In genomic region chr17:82167028-82167427, GRCh38 we compare ENCODE assay signal across 20 cellular contexts. TPM values are rescaled to one million over a fixed set of nuclear protein-coding genes. Genes with fewer than 3 reads are reported as not detected.
A peak's percentile ranks its signal among the peaks of the same experiment; 100 is the strongest.
DNase-seq lines count a peak whose midpoint lies in the region; ATAC-seq and TF ChIP-seq lines count a peak whose summit lies in the region.
"Had no signal": no experiment of that assay in that cellular context is flagged by ENCODE, and none has a peak within 500 bp of the region (broad histone marks: within the 10 kb centered on the region; RNA-seq: fewer than 3 reads in every experiment).

No MANE protein-coding gene starts in this region.

- H3K27me3 ChIP-seq in gastroesophageal sphincter = no peaks in the 10 kb centered on the region
- H3K27me3 ChIP-seq: BE2C had no signal

- no peak for DNase-seq in activated naive CD4-positive, alpha-beta T cell treated with anti-CD3 and anti-CD28 coated beads, Interleukin-2, amount 50 U/mL, for 72 hours (ENCODE audit: low spot score in 2 of 2)
- DNase-seq in activated naive CD4-positive, alpha-beta T cell (lab: John Stamatoyannopoulos, UW) = no peak
- DNase-seq in stimulated activated effector memory CD8-positive, alpha-beta T cell treated with anti-CD3 and anti-CD28 coated beads, Interleukin-12 subunit alpha, Interleukin-12 subunit beta, amount 100 ng/mL, for 72 hours (ENCODE audit: low spot score in 2 of 2) = no peak
- DNase-seq in NOMO-1 (lab: John Stamatoyannopoulos, UW; ENCODE audit: unreplicated experiment in 2 of 2) = no peak
- no peak for DNase-seq in stimulated activated CD8-positive, alpha-beta memory T cell treated with anti-CD3 and anti-CD28 coated beads, Interleukin-4, amount 100 ng/mL, for 48 hours
- DNase-seq: ACHN; BE2C; Calu3; CD8-positive, alpha-beta T cell; DMS79 treated with DMSO at 0.1 percent for 48 hours; GF-D8; HCEC 1CT; HFFc6 had no signal

- H3K4me3 ChIP-seq in HEK293 (ENCODE audit: low read depth, low read length) (no peak overlapping the region), gastroesophageal sphincter (no peak overlapping the region)
- H3K4me3 ChIP-seq: GM12878, GM23338 had no signal

- H3K9me3 ChIP-seq in HEK293 (ENCODE audit: control insufficient read depth, insufficient read depth, low read depth, low read length) (no peaks in the 10 kb centered on the region), gastroesophageal sphincter (no peaks in the 10 kb centered on the region)
- H3K9me3 ChIP-seq: BE2C had no signal

- no peaks in the 10 kb centered on the region for H3K9me3 Mint-ChIP-seq in activated naive CD4-positive, alpha-beta T cell treated with anti-CD3 and anti-CD28 coated beads, Interleukin-2, amount 50 U/mL, for 72 hours
- H3K9me3 Mint-ChIP-seq in activated T-helper 17 cell treated with anti-CD3 and anti-CD28 coated beads, Interleukin-2, amount 50 U/mL, for 72 hours = no peaks in the 10 kb centered on the region
- no peaks in the 10 kb centered on the region for H3K9me3 Mint-ChIP-seq in stimulated activated effector memory CD8-positive, alpha-beta T cell treated with anti-CD3 and anti-CD28 coated beads, Interleukin-12 subunit alpha, Interleukin-12 subunit beta, amount 100 ng/mL, for 72 hours
- H3K9me3 Mint-ChIP-seq: CD8-positive, alpha-beta T cell; HFFc6 had no signal

- no peaks in the 10 kb centered on the region for H3K27me3 Mint-ChIP-seq in activated T-helper 17 cell treated with anti-CD3 and anti-CD28 coated beads, Interleukin-2, amount 50 U/mL, for 72 hours

- peaks cover 4% of the 10 kb centered on the region for H3K4me1 Mint-ChIP-seq in activated T-helper 17 cell treated with anti-CD3 and anti-CD28 coated beads, Interleukin-2, amount 50 U/mL, for 72 hours
- no peaks in the 10 kb centered on the region for H3K4me1 Mint-ChIP-seq in stimulated activated effector memory CD8-positive, alpha-beta T cell treated with anti-CD3 and anti-CD28 coated beads, Interleukin-12 subunit alpha, Interleukin-12 subunit beta, amount 100 ng/mL, for 72 hours
- H3K4me1 Mint-ChIP-seq: GM23338 had no signal

- H3K36me3 ChIP-seq in HEK293 (ENCODE audit: control insufficient read depth in 2 of 2, insufficient read depth in 1 of 2, low read length in 2 of 2) (peaks cover 56 to 77% of the 10 kb centered on the region in 2 experiments), gastroesophageal sphincter (peaks cover 0 to 78% of the 10 kb centered on the region in 2 donors)

- ATAC-seq in activated naive CD4-positive, alpha-beta T cell treated with anti-CD3 and anti-CD28 coated beads, Interleukin-2, amount 50 U/mL, for 72 hours = no peak
- ATAC-seq in activated T-helper 17 cell treated with anti-CD3 and anti-CD28 coated beads, Interleukin-2, amount 50 U/mL, for 72 hours (replicated peaks) = no peak
- no peak for ATAC-seq in stimulated activated effector memory CD8-positive, alpha-beta T cell treated with anti-CD3 and anti-CD28 coated beads, Interleukin-12 subunit alpha, Interleukin-12 subunit beta, amount 100 ng/mL, for 72 hours
- no peak for ATAC-seq in gastroesophageal sphincter
- ATAC-seq: CD8-positive, alpha-beta T cell; GM12878; GM23338 had no signal

- TF ChIP-seq POLR2A in gastroesophageal sphincter (IDR thresholded peaks at IDR 0.05) = no peak

- TF ChIP-seq CTCF in HEK293 (tag by site-specific recombination; IDR thresholded peaks at IDR 0.05) (no peak), gastroesophageal sphincter (IDR thresholded peaks at IDR 0.05) (no peak)

- no peak overlapping the region for H3K4me3 Mint-ChIP-seq in activated T-helper 17 cell treated with anti-CD3 and anti-CD28 coated beads, Interleukin-2, amount 50 U/mL, for 72 hours
- H3K4me3 Mint-ChIP-seq in stimulated activated effector memory CD8-positive, alpha-beta T cell treated with anti-CD3 and anti-CD28 coated beads, Interleukin-12 subunit alpha, Interleukin-12 subunit beta, amount 100 ng/mL, for 72 hours = no peak overlapping the region
- H3K4me3 Mint-ChIP-seq: CD8-positive, alpha-beta T cell; GM23338; HFFc6 had no signal

- H3K4me1 ChIP-seq in HEK293 (ENCODE audit: control insufficient read depth, insufficient read depth, low read length) (no peaks in the 10 kb centered on the region), gastroesophageal sphincter (no peaks in the 10 kb centered on the region)
- H3K4me1 ChIP-seq: BE2C had no signal

- no peak overlapping the region for H3K27ac ChIP-seq in HEK293 (ENCODE audit: extremely low read depth, low read depth, low read length)
- no peak overlapping the region for H3K27ac ChIP-seq in gastroesophageal sphincter
- H3K27ac ChIP-seq: C4-2B, HL-60 had no signal

- POLR2A ChIA-PET in HEK293 (lab: Yijun Ruan, JAX) = no interaction called here

- peaks cover 6% of the 10 kb centered on the region in 2 donors for H3K36me3 Mint-ChIP-seq in activated naive CD4-positive, alpha-beta T cell treated with anti-CD3 and anti-CD28 coated beads, Interleukin-2, amount 50 U/mL, for 72 hours
- H3K36me3 Mint-ChIP-seq in activated T-helper 17 cell treated with anti-CD3 and anti-CD28 coated beads, Interleukin-2, amount 50 U/mL, for 72 hours (ENCODE audit: low read depth) = peaks cover 7% of the 10 kb centered on the region
- peaks cover 44% of the 10 kb centered on the region for H3K36me3 Mint-ChIP-seq in stimulated activated effector memory CD8-positive, alpha-beta T cell treated with anti-CD3 and anti-CD28 coated beads, Interleukin-12 subunit alpha, Interleukin-12 subunit beta, amount 100 ng/mL, for 72 hours

- H3K27ac Mint-ChIP-seq in activated naive CD4-positive, alpha-beta T cell treated with anti-CD3 and anti-CD28 coated beads, Interleukin-2, amount 50 U/mL, for 72 hours = peak overlapping the region; percentile 43 to 62
- peak overlapping the region; percentile 82 for H3K27ac Mint-ChIP-seq in activated T-helper 17 cell treated with anti-CD3 and anti-CD28 coated beads, Interleukin-2, amount 50 U/mL, for 72 hours
- peak overlapping the region; percentile 86 for H3K27ac Mint-ChIP-seq in stimulated activated effector memory CD8-positive, alpha-beta T cell treated with anti-CD3 and anti-CD28 coated beads, Interleukin-12 subunit alpha, Interleukin-12 subunit beta, amount 100 ng/mL, for 72 hours
- H3K27ac Mint-ChIP-seq: CD8-positive, alpha-beta T cell; GM23338; HFFc6 had no signal

- TF ChIP-seq EP300 in gastroesophageal sphincter (IDR thresholded peaks at IDR 0.05) = no peak

- 90 to 92% methylated on average over 5 of the region's 5 CpGs for WGBS in gastroesophageal sphincter (ENCODE audit: low coverage in 1 of 2), 2 donors

- CTCF ChIA-PET in HEK293 (lab: Yijun Ruan, JAX) = interaction anchor here (0.9 to 1.0 kb wide), 2 partner anchors 13 to 61 kb away, joined by 3 to 4 read pairs; no protein-coding TSS in a partner anchor

TF ChIP-seq in HEK293, 187 proteins besides CTCF, POLR2A, EP300 and RAD21:
- peak; percentile 94 for TF ChIP-seq ZNF558 (tag by site-specific recombination; IDR thresholded peaks at IDR 0.05)
- TF ChIP-seq SETDB1 (IDR thresholded peaks at IDR 0.05; ENCODE audit: insufficient read length, low read length) = peak; percentile 27
- TF ChIP-seq ZNF707 (tag by site-specific recombination; IDR thresholded peaks at IDR 0.05) = no peak

RNA-seq across cellular contexts. Expression of gene CCDC57, which starts 45.6 kb away (rescaled TPM):
- total RNA-seq in activated naive CD4-positive, alpha-beta T cell treated with anti-CD3 and anti-CD28 coated beads, Interleukin-2, amount 50 U/mL, for 72 hours = 10 to 100 TPM; 34.6 to 51.3 TPM
- total RNA-seq in activated T-helper 17 cell treated with anti-CD3 and anti-CD28 coated beads, Interleukin-2, amount 50 U/mL, for 72 hours = 10 to 100 TPM; 36.9 to 37.7 TPM
- 10 to 100 TPM in 3 of 4 donors, 1 to 10 TPM in 1; 6.5 to 28.2 (median 16.2) TPM for total RNA-seq in gastroesophageal sphincter
